In genomic region chr2:211344289-211344688, GRCh38 we compare ENCODE assay signal across 24 cellular contexts.
"Had no signal": no experiment of that assay in that cellular context is flagged by ENCODE, and none has a peak within 500 bp of the region (broad histone marks: within the 10 kb centered on the region; RNA-seq: fewer than 3 reads in every experiment).

No MANE protein-coding gene starts in this region.

- H3K27me3 ChIP-seq: left lung, ovary, right atrium auricular region, right lobe of liver, tibial nerve, uterus had no signal

- FAIRE-seq: keratinocyte had no signal

- H3K4me1 ChIP-seq: left lung, lower lobe of right lung, right atrium auricular region, right lobe of liver, tibial nerve, uterus had no signal

- H3K9me3 ChIP-seq: left lung, lower lobe of right lung, ovary, right atrium auricular region, right lobe of liver, uterus had no signal

- H3K36me3 ChIP-seq: left lung, lower lobe of right lung, ovary, right atrium auricular region, right lobe of liver, tibial nerve, uterus had no signal

- ATAC-seq: left colon; left lung; lower lobe of right lung; natural killer cell; right lobe of liver; stimulated activated memory B cell treated with anti-CD40 and anti-IgM and Interleukin-4, amounts not matched to agents 10 μg/mL and 1 μg/mL and 100 μg/mL, for 72 hours; stimulated activated naive CD8-positive, alpha-beta T cell treated with anti-CD3 and anti-CD28 coated beads, Interleukin-15, amount 100 ng/mL, for 72 hours had no signal

- H3K27ac ChIP-seq: left lung, lower lobe of right lung, ovary, right atrium auricular region, right lobe of liver, tibial nerve, uterus had no signal

- H3K4me3 ChIP-seq: left lung, lower lobe of right lung, ovary, right atrium auricular region, right lobe of liver, smooth muscle cell, tibial nerve, uterus had no signal

- DNase-seq: hippocampal formation; kidney glomerular epithelial cell; left colon; left lung; lower lobe of right lung; mesendoderm; naive B cell; natural killer cell; nucleus accumbens; ovary; right lobe of liver; stimulated activated CD4-positive, alpha-beta T cell treated with anti-CD3 and anti-CD28 coated beads, Interleukin-1b, Interleukin-23, amount 100 ng/mL, for 48 hours; stimulated activated CD4-positive, alpha-beta T cell treated with anti-CD3 and anti-CD28 coated beads, Interleukin-2, amount 100 ng/mL, for 48 hours; stimulated activated CD4-positive, alpha-beta T cell treated with anti-CD3 and anti-CD28 coated beads, Interleukin-4, amount 100 ng/mL, for 4 hours; stimulated activated CD8-positive, alpha-beta memory T cell treated with anti-CD3 and anti-CD28 coated beads, Interleukin-4, amount 100 ng/mL, for 48 hours; stimulated activated naive CD4-positive, alpha-beta T cell treated with Interleukin-2 at 50 U/mL for 16 hours; stimulated activated naive CD8-positive, alpha-beta T cell treated with anti-CD3 and anti-CD28 coated beads, Interleukin-15, amount 100 ng/mL, for 72 hours; substantia nigra; uterus had no signal

- H3K4me2 ChIP-seq: smooth muscle cell had no signal
